Comparison of ENCODE assay signal across 8 cellular contexts in genomic region chr2:74740395-74741075, GRCh38.
A peak's percentile ranks its signal among the peaks of the same experiment; 100 is the strongest.
DNase-seq lines count a peak whose midpoint lies in the region; ATAC-seq and TF ChIP-seq lines count a peak whose summit lies in the region.

No MANE protein-coding gene starts in this region.

- H3K4ac ChIP-seq in mesendoderm (ENCODE audit: low read depth, low read length) = no peak overlapping the region

- TF ChIP-seq CTCF in Caco-2 (IDR thresholded peaks at IDR 0.05; ENCODE audit: insufficient read depth in 1 of 2, low read depth in 1 of 2, low read length in 1 of 2, severe bottlenecking in 1 of 2, unreplicated experiment in 1 of 2) = no peak

- POLR2A ChIA-PET in Caco-2 (lab: Charles Lee) = no interaction called here

- CTCF ChIA-PET in Caco-2 (lab: Charles Lee) = interaction anchor here (0.6 to 1.1 kb wide), 5 partner anchors 11 to 50 kb away, joined by 3 to 4 read pairs (median 3); no protein-coding TSS in a partner anchor

- no peak overlapping the region for H3K4me2 ChIP-seq in mesendoderm (ENCODE audit: low read length)

- no peak overlapping the region for H2BK15ac ChIP-seq in mesendoderm (replicated peaks; ENCODE audit: low read depth)

- peak; percentile 59 to 79 for DNase-seq in Caco-2
- DNase-seq in NCI-H226 = peak; percentile 97
- DNase-seq in dedifferentiated amniotic fluid mesenchymal stem cell (ENCODE audit: extremely low spot score) = peak; percentile 95
- peak; percentile 88 for DNase-seq in mesendoderm
- DNase-seq in midbrain (lab: John Stamatoyannopoulos, UW) = no peak
- no peak for DNase-seq in central memory CD4-positive, alpha-beta T cell

- H2AK5ac ChIP-seq in mesendoderm (ENCODE audit: low read length) = no peak overlapping the region

- no peaks in the 10 kb centered on the region for H3K27me3 Mint-ChIP-seq in Caco-2 (ENCODE audit: insufficient read depth, unreplicated experiment)

- no peaks in the 10 kb centered on the region for H3K79me2 ChIP-seq in mesendoderm (ENCODE audit: control insufficient read depth, insufficient read depth, low read length)

- peaks cover 22% of the 10 kb centered on the region for H3K9me3 Mint-ChIP-seq in Caco-2 (ENCODE audit: unreplicated experiment)

- intact Hi-C loops in Caco-2 (cut with micrococcal nuclease; ENCODE audit: unreplicated experiment) = no loop called here

- BruUV-seq in Caco-2 (replicated peaks; lab: Mats Ljungman, UMichigan) = no TSS peak

- H4K5ac ChIP-seq in mesendoderm (ENCODE audit: low read length) = no peak overlapping the region

- peak overlapping the region; percentile 48 for H3K27ac Mint-ChIP-seq in Caco-2 (ENCODE audit: unreplicated experiment)

- H3K79me1 ChIP-seq in mesendoderm (ENCODE audit: low read length) = no peaks in the 10 kb centered on the region

- ATAC-seq in GM19397 (IDR thresholded peaks at IDR 0.05; ENCODE audit: unreplicated experiment) (no peak), HG03159 (IDR thresholded peaks at IDR 0.05; ENCODE audit: unreplicated experiment) (no peak)

- WGBS in mesendoderm (ENCODE audit: extremely low coverage, insufficient coverage, low lambda C conversion rate) = no CpG with 5 or more reads among the region's 13 CpGs

- H4K8ac ChIP-seq in mesendoderm (ENCODE audit: low read depth, low read length) = no peak overlapping the region

- H2BK120ac ChIP-seq in mesendoderm (ENCODE audit: low read depth, low read length) = no peak overlapping the region

- H3K36me3 ChIP-seq in Caco-2 (ENCODE audit: control insufficient read depth, insufficient read depth, low read length) (no peaks in the 10 kb centered on the region), mesendoderm (ENCODE audit: control insufficient read depth, insufficient read depth, low read length) (no peaks in the 10 kb centered on the region)

- H3K18ac ChIP-seq in mesendoderm (ENCODE audit: low read length) = no peak overlapping the region

- no peak overlapping the region for H3K23ac ChIP-seq in mesendoderm (ENCODE audit: low read length)

- H3K27ac ChIP-seq in mesendoderm (ENCODE audit: low read depth, low read length) = no peak overlapping the region

- H2BK5ac ChIP-seq in mesendoderm (ENCODE audit: low read length) = no peak overlapping the region

- H3K4me1 ChIP-seq in Caco-2 (peaks cover 19% of the 10 kb centered on the region), mesendoderm (ENCODE audit: control insufficient read depth, low read depth, low read length) (peaks cover 7% of the 10 kb centered on the region)

- peak overlapping the region; percentile 52 for H3K56ac ChIP-seq in mesendoderm (ENCODE audit: low read length)

- peaks cover 9% of the 10 kb centered on the region for H3K9me3 ChIP-seq in Caco-2

- no peaks in the 10 kb centered on the region for H3K36me3 Mint-ChIP-seq in Caco-2 (ENCODE audit: insufficient read depth, unreplicated experiment)

- no peak overlapping the region for H3K4me3 ChIP-seq in Caco-2 (ENCODE audit: low read depth, low read length)
- H3K4me3 ChIP-seq in mesendoderm (ENCODE audit: low read length) = no peak overlapping the region

- H3K27me3 ChIP-seq in Caco-2 (replicated peaks; ENCODE audit: control insufficient read depth, insufficient read depth, low read length) (no peaks in the 10 kb centered on the region), mesendoderm (ENCODE audit: insufficient read depth, low read length, poor library complexity) (no peaks in the 10 kb centered on the region)

- H3K4me3 Mint-ChIP-seq in Caco-2 (ENCODE audit: unreplicated experiment) = no peak overlapping the region

- peaks cover 9% of the 10 kb centered on the region for H3K4me1 Mint-ChIP-seq in Caco-2 (ENCODE audit: low read depth, unreplicated experiment)

- H3K9ac ChIP-seq in mesendoderm (ENCODE audit: low read length) = no peak overlapping the region

Comparison
In these comparisons a context has a peak if more than half of its experiments do, and no peak if none do; other contexts are left out.
1. DNase-seq: peak in Caco-2 (2 of 2), NCI-H226 (single experiment), dedifferentiated amniotic fluid mesenchymal stem cell (single experiment) and mesendoderm (single experiment); none in midbrain (single experiment) and central memory CD4-positive, alpha-beta T cell (single experiment).